ENCODE assay signal across 15 cellular contexts in genomic region chr11:16984229-16984628, GRCh38. TPM values are rescaled to one million over a fixed set of nuclear protein-coding genes. Genes with fewer than 3 reads are reported as not detected.
DNase-seq lines count a peak whose midpoint lies in the region; ATAC-seq, FAIRE-seq and TF ChIP-seq lines count a peak whose summit lies in the region.
"Had no signal": no experiment of that assay in that cellular context is flagged by ENCODE, and none has a peak within 500 bp of the region (broad histone marks: within the 10 kb centered on the region; RNA-seq: fewer than 3 reads in every experiment).

No MANE protein-coding gene starts in this region.

- no peak for ATAC-seq in K562
- ATAC-seq in foreskin keratinocyte = no peak

- WGBS in K562 (ENCODE audit: insufficient coverage, low coverage, missing lambda C conversion rate) = 15% methylated on average over 2 of the region's 2 CpGs
- WGBS in stomach, 5 donors = 61 to 75% (median 65%) methylated on average over 2 of the region's 2 CpGs

- H3K4me1 ChIP-seq in K562 (replicated peaks in 1 of 2; ENCODE audit: control insufficient read depth in 2 of 2, insufficient read depth in 2 of 2, low read length in 2 of 2) (no peaks in the 10 kb centered on the region; a peak in 2 of 5 replicates), kidney (ENCODE audit: control insufficient read depth in 1 of 2, insufficient read depth in 1 of 2, low read depth in 1 of 2, low read length in 2 of 2) (peaks cover 64 to 77% of the 10 kb centered on the region in 2 donors), stomach (peaks cover 50 to 99% (median 83%) of the 10 kb centered on the region in 4 donors), foreskin keratinocyte (no peaks in the 10 kb centered on the region)

- no peaks in the 10 kb centered on the region for H3K9me3 ChIP-seq in K562 (replicated peaks; ENCODE audit: control insufficient read depth, insufficient read depth, low read depth, low read length)
- no peaks in the 10 kb centered on the region for H3K9me3 ChIP-seq in kidney (ENCODE audit: control insufficient read depth in 1 of 2, low read length in 2 of 2)
- no peaks in the 10 kb centered on the region for H3K9me3 ChIP-seq in stomach
- H3K9me3 ChIP-seq: SJCRH30 had no signal

- no TSS peak for BruUV-seq in K562 (replicated peaks; lab: Mats Ljungman, UMichigan)

- CTCF ChIA-PET in K562 (lab: Yijun Ruan, JAX; ENCODE audit: low intra/inter-chr PET ratio) = no interaction called here

- H3K36me3 ChIP-seq in K562 (ENCODE audit: control insufficient read depth, insufficient read depth, low read length) = no peaks in the 10 kb centered on the region
- H3K36me3 ChIP-seq in kidney (ENCODE audit: control insufficient read depth in 1 of 2, insufficient read depth in 2 of 2, low read length in 2 of 2) = no peaks in the 10 kb centered on the region
- no peaks in the 10 kb centered on the region for H3K36me3 ChIP-seq in stomach
- H3K36me3 ChIP-seq: SJCRH30 had no signal

- TF ChIP-seq EP300 in K562 (IDR thresholded peaks at IDR 0.05; ENCODE audit: low read length) (no peak), stomach (IDR thresholded peaks at IDR 0.05) (no peak)

- TF ChIP-seq CTCF in K562 (IDR thresholded peaks at IDR 0.05 in 2 of 3, conservative IDR thresholded peaks at IDR 0.05 in 1 of 3; ENCODE audit: insufficient read depth in 2 of 3, low read depth in 1 of 3, low read length in 3 of 3) (no peak), kidney (IDR thresholded peaks at IDR 0.05; ENCODE audit: borderline replicate concordance, extremely low read depth, insufficient read depth) (no peak), stomach (IDR thresholded peaks at IDR 0.05) (no peak), foreskin keratinocyte (conservative IDR thresholded peaks at IDR 0.05) (no peak)

- TF ChIP-seq POLR2A in K562 (conservative IDR thresholded peaks at IDR 0.05) = no peak
- TF ChIP-seq POLR2A in stomach (IDR thresholded peaks at IDR 0.05) = no peak

- H3K4me2 ChIP-seq in K562 (ENCODE audit: insufficient read depth, low read length) = no peak overlapping the region

- H4K20me1 ChIP-seq in K562 (replicated peaks; ENCODE audit: control insufficient read depth, insufficient read depth, low read length) = no peaks in the 10 kb centered on the region

- FAIRE-seq in G401.6 (lab: Jason Lieb, UNC) (peak; percentile 54), K562 (lab: Jason Lieb, UNC) (no peak), kidney (lab: Jason Lieb, UNC) (no peak)

- DNase-seq in K562 (ENCODE audit: extremely low read depth in 1 of 4, low spot score in 3 of 4) (no peak), kidney (no peak), stomach (no peak), D341Med (ENCODE audit: low spot score) (no peak), foreskin keratinocyte (no peak), HuH-7.5 (ENCODE audit: low spot score) (no peak)
- DNase-seq: ACHN; CD4-positive, CD25-positive, alpha-beta regulatory T cell; Kasumi-1; NCI-H1105 treated with DMSO at 0.1 percent for 48 hours; NCI-H187 treated with DMSO at 0.1 percent for 48 hours; NCI-H524; SJCRH30 had no signal

- TF ChIP-seq RAD21 in K562 (CRISPR knock-in tag; conservative IDR thresholded peaks at IDR 0.05 in 1 of 2, IDR thresholded peaks at IDR 0.05 in 1 of 2) = no peak

- intact Hi-C loops in K562 (cut with micrococcal nuclease) = no loop called here
- intact Hi-C loops in kidney (cut with DNase I) = no loop called here
- intact Hi-C loops in stomach (cut with DNase I; ENCODE audit: low total_unique reads) = no loop called here

- H3K27me3 ChIP-seq in K562 (ENCODE audit: control insufficient read depth in 2 of 2, insufficient read depth in 2 of 2, low read length in 2 of 2) (peaks cover 3 to 24% of the 10 kb centered on the region in 2 experiments), stomach (no peaks in the 10 kb centered on the region), foreskin keratinocyte (peaks cover 4% of the 10 kb centered on the region)
- H3K27me3 ChIP-seq: SJCRH30 had no signal

- H2AFZ ChIP-seq in K562 (ENCODE audit: low read depth, low read length) = no peak overlapping the region

- no peak overlapping the region for H3K9ac ChIP-seq in K562 (ENCODE audit: insufficient read depth in 1 of 2, low read depth in 2 of 2, low read length in 2 of 2)
- H3K9ac ChIP-seq in kidney (ENCODE audit: low read length in 2 of 2) = no peak overlapping the region

- H3K27ac ChIP-seq in K562 (ENCODE audit: extremely low read depth, low read depth, low read length) (no peak overlapping the region), kidney (ENCODE audit: low read depth in 2 of 2, low read length in 2 of 2) (peak overlapping the region; percentile 28 to 85), stomach (peak overlapping the region; percentile 65 to 91 (median 85)), foreskin keratinocyte (no peak overlapping the region)
- H3K27ac ChIP-seq: RWPE1, SJCRH30 had no signal

- H3K4me3 ChIP-seq in K562 (no peak overlapping the region), kidney (ENCODE audit: low read length in 2 of 2) (no peak overlapping the region), stomach (no peak overlapping the region)
- H3K4me3 ChIP-seq: SJCRH30 had no signal

- no peaks in the 10 kb centered on the region for H3K79me2 ChIP-seq in K562 (ENCODE audit: control insufficient read depth, insufficient read depth, low read length)

- POLR2A ChIA-PET in K562 (lab: Yijun Ruan, JAX) = interaction anchor here (0.6 to 1.3 kb wide), 3 partner anchors 10 to 34 kb away, joined by 3 to 4 read pairs (median 3); no protein-coding TSS in a partner anchor

- in situ Hi-C loops in K562 (cut with MboI) = no loop called here

- no peaks in the 10 kb centered on the region for H3K9me1 ChIP-seq in K562 (ENCODE audit: control insufficient read depth, insufficient read depth, low read length)

TF ChIP-seq in K562, 482 proteins besides CTCF, POLR2A, EP300 and RAD21:
- TF ChIP-seq C11orf30 (IDR thresholded peaks at IDR 0.05; ENCODE audit: low read depth) = peak; percentile 6; the same call in 1 of the 2 replicates
- no peak for TF ChIP-seq ATF3 (IDR thresholded peaks at IDR 0.05)
- no peak for TF ChIP-seq ATF3 (CRISPR knock-in tag; conservative IDR thresholded peaks at IDR 0.05)
- TF ChIP-seq ZNF316 (IDR thresholded peaks at IDR 0.05) = 0 out of 2 replicates have a peak, but pooled peaks have one; percentile 17

RNA-seq across cellular contexts. Expression of gene PLEKHA7, which starts 30.0 kb away (rescaled TPM):
- 0.32 and 1.7 TPM in 2 replicates for total RNA-seq in K562 (2011; cell fraction: chromatin; rRNA removed; ENCODE audit: low replicate concordance)
- total RNA-seq in K562 (2011; cell fraction: nucleolus; rRNA removed) = 0.17 and 0.39 TPM in 2 replicates
- total RNA-seq in K562 (2011; cell fraction: nucleoplasm; rRNA removed) = 0.29 and 0.53 TPM in 2 replicates
- total RNA-seq in K562 (2014; rRNA removed) (0.33 and 0.77 TPM in 2 replicates), K562 (2014; rRNA removed; fragmentation: Illumina TruSeq; extraction: Trizol) (0.18 and 0.54 TPM in 2 replicates), K562 (2015; rRNA removed; fragmentation: Illumina TruSeq; extraction: Trizol) (0.04 and 0.22 TPM in 2 replicates), K562 (2021) (0.24 and 0.51 TPM in 2 replicates), kidney (65.7 TPM), stomach (10 to 100 TPM; 31.2 to 82.3 (median 69.2) TPM), foreskin keratinocyte (0.18 and 0.20 TPM in 2 replicates)
- polyA plus RNA-seq in K562 (2011; rRNA removed) (0.06 and 0.12 TPM in 2 replicates), K562 (2014; fragmentation: Illumina TruSeq; extraction: Trizol) (0.16 and 0.47 TPM in 2 replicates), K562 (2014; fragmentation: Nextera tagmentation; extraction: Ambion mirVana) (under 1 TPM in 1 of 2 experiments, not detected in 1; 0.10 TPM), K562 (2014; rRNA removed) (0.37 and 0.53 TPM in 2 replicates), kidney (ENCODE audit: insufficient read depth, low read depth, low replicate concordance) (24.4 TPM), stomach (10 to 100 TPM; 12.8 to 20.5 (median 18.0) TPM), foreskin keratinocyte (0.08 and 0.26 TPM in 2 replicates)
- 0.03 and 0.06 TPM in 2 replicates for polyA plus RNA-seq in K562 (2011; cell fraction: cytosol; rRNA removed)
- polyA plus RNA-seq in K562 (2011; cell fraction: nucleus; rRNA removed) = 0.35 and 0.36 TPM in 2 replicates
- 0.17 TPM in 2 replicates for polyA plus RNA-seq in K562 (2012)
- polyA minus RNA-seq in K562 (2011; rRNA and poly(A)+ RNA removed) = 0.57 TPM in 1 of 2 replicates, not detected in the other
- polyA minus RNA-seq in K562 (2011; cell fraction: cytosol; rRNA and poly(A)+ RNA removed) = not detected in 2 replicates
- 0.13 and 0.56 TPM in 2 replicates for polyA minus RNA-seq in K562 (2011; cell fraction: nucleus; rRNA and poly(A)+ RNA removed)
- total RNA-seq: SJCRH30 had no signal

Comparison
In these comparisons a context has a peak if more than half of its experiments do, and no peak if none do; other contexts are left out.
1. H3K27ac ChIP-seq: peak in kidney (2 of 2) and stomach (5 of 5); none in K562 (single experiment) and foreskin keratinocyte (single experiment).
2. RNA of gene PLEKHA7, which starts 30.0 kb away (total RNA-seq): 31.2 to 82.3 TPM in stomach and 65.7 TPM in kidney (single experiment); 0.04 to 1.7 TPM in K562 and 0.18 to 0.20 TPM in foreskin keratinocyte; every median in the first group is over 10 times any median in the second.